ENCODE assay signal across 11 cellular contexts in the genomic region with DNA sequence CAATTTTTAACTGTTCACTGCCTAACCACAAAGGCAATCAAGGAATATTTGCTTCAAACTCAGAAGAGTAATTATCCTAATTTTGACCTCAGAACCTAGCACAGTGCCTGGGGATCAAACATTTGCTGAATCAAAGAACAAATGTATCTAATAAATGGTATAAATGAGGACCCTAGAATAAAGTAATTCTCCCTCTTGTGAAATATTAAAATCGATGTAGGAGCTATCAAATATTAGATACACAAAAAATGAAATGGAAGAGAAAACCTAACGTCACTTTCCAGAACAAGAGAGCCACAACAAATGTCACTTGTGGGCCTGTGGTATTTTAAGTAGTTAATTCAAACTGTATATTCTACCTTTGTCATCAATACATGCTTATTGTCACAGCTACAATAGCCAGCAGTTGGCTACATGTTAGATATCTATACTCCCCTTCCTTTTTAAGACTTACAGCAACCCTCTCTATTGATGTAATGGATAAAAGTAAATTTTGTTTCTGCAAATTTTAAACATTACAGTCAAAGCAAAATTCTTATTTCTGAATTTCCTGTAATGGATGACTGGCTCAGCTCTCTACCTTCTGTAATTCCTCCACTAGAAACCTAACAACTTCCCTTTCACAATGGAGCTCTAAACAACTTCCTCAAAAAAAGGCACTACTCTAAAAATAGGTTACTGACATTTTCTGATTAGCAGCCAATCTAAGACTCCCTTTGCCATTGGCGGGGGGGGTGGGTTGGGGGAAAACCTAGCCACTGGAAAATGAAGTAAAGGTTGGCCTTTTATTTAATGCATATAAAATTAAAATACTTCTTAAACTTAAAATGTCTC. TPM values are rescaled to one million over a fixed set of nuclear protein-coding genes. Genes with fewer than 3 reads are reported as not detected.
A peak's percentile ranks its signal among the peaks of the same experiment; 100 is the strongest.
DNase-seq lines count a peak whose midpoint lies in the region; ATAC-seq and TF ChIP-seq lines count a peak whose summit lies in the region.
"Had no signal": no experiment of that assay in that cellular context is flagged by ENCODE, and none has a peak within 500 bp of the region (broad histone marks: within the 10 kb centered on the region; RNA-seq: fewer than 3 reads in every experiment).

No MANE protein-coding gene starts in this region.

- 52% methylated on average over 3 of the region's 3 CpGs for WGBS in right cardiac atrium
- WGBS in gastroesophageal sphincter (ENCODE audit: low coverage in 1 of 2), 2 donors = 64 to 91% methylated on average over 2 to 3 of the region's 3 CpGs
- WGBS in smooth muscle cell (ENCODE audit: low lambda C conversion rate) = 88% methylated on average over 3 of the region's 3 CpGs

- TF ChIP-seq CTCF in gastroesophageal sphincter (IDR thresholded peaks at IDR 0.05) (no peak), smooth muscle cell (IDR thresholded peaks at IDR 0.05; ENCODE audit: borderline replicate concordance, insufficient read depth, poor library complexity, severe bottlenecking) (no peak)

- no peak overlapping the region for H3K4me2 ChIP-seq in smooth muscle cell

- peak; percentile 13 for DNase-seq in AG20443 (ENCODE audit: low spot score)
- peak; percentile 20 for DNase-seq in UCSD-AML1 (lab: John Stamatoyannopoulos, UW; ENCODE audit: unreplicated experiment)
- DNase-seq in right cardiac atrium = no peak
- no peak for DNase-seq in smooth muscle cell (lab: John Stamatoyannopoulos, UW; ENCODE audit: unreplicated experiment)
- DNase-seq: BE2C; NCI-H524; stimulated activated CD4-positive, alpha-beta T cell treated with anti-CD3 and anti-CD28 coated beads, Interleukin-2, amount 100 ng/mL, for 48 hours had no signal

- peaks cover 100% of the 10 kb centered on the region for H4K20me1 ChIP-seq in smooth muscle cell (ENCODE audit: low read depth)

- H3K27ac ChIP-seq in right cardiac atrium (ENCODE audit: low read length) (no peak overlapping the region), gastroesophageal sphincter (peak overlapping the region in 2 of 4 donors; percentile 1 to 35), smooth muscle cell (ENCODE audit: low read depth) (no peak overlapping the region)

- H3K36me3 ChIP-seq in gastroesophageal sphincter (peaks cover 0 to 3% of the 10 kb centered on the region in 2 donors), smooth muscle cell (ENCODE audit: low read depth) (no peaks in the 10 kb centered on the region)

- no peak for TF ChIP-seq POLR2A in gastroesophageal sphincter (IDR thresholded peaks at IDR 0.05)

- ATAC-seq in GM21360 (IDR thresholded peaks at IDR 0.05; ENCODE audit: unreplicated experiment) (peak; percentile 43), right cardiac atrium (peak; percentile 54 to 64), gastroesophageal sphincter (no peak), GM21381 (IDR thresholded peaks at IDR 0.05; ENCODE audit: unreplicated experiment) (no peak), GM21619 (IDR thresholded peaks at IDR 0.05; ENCODE audit: unreplicated experiment) (no peak)

- H3K9me3 ChIP-seq in right cardiac atrium (ENCODE audit: control insufficient read depth, low read length) (no peaks in the 10 kb centered on the region), gastroesophageal sphincter (no peaks in the 10 kb centered on the region), smooth muscle cell (replicated peaks; ENCODE audit: low read depth) (no peaks in the 10 kb centered on the region)
- H3K9me3 ChIP-seq: BE2C had no signal

- H3F3A ChIP-seq in smooth muscle cell (ENCODE audit: low read depth) = peaks cover 13% of the 10 kb centered on the region

- intact Hi-C loops in right cardiac atrium (cut with DNase I) = no loop called here

- no peak overlapping the region for H2AFZ ChIP-seq in smooth muscle cell (ENCODE audit: low read depth)

- no peaks in the 10 kb centered on the region for H3K27me3 ChIP-seq in right cardiac atrium (ENCODE audit: control insufficient read depth, insufficient read depth)
- H3K27me3 ChIP-seq in gastroesophageal sphincter = no peaks in the 10 kb centered on the region
- H3K27me3 ChIP-seq in smooth muscle cell (ENCODE audit: low read depth) = no peaks in the 10 kb centered on the region
- H3K27me3 ChIP-seq: BE2C had no signal

- H3K4me1 ChIP-seq in right cardiac atrium (ENCODE audit: control insufficient read depth, insufficient read depth, low read length) (peaks cover 4% of the 10 kb centered on the region), gastroesophageal sphincter (peaks cover 18 to 97% (median 24%) of the 10 kb centered on the region in 3 donors), smooth muscle cell (ENCODE audit: low read depth) (peaks cover 12% of the 10 kb centered on the region)
- H3K4me1 ChIP-seq: BE2C had no signal

- peaks cover 100% of the 10 kb centered on the region for H3K79me2 ChIP-seq in smooth muscle cell (ENCODE audit: low read depth)

- no peak overlapping the region for H3K9ac ChIP-seq in smooth muscle cell (ENCODE audit: low read depth)

- H3K4me3 ChIP-seq in right cardiac atrium (ENCODE audit: low read length) (no peak overlapping the region), gastroesophageal sphincter (no peak overlapping the region), smooth muscle cell (no peak overlapping the region)

- no peak for TF ChIP-seq EP300 in gastroesophageal sphincter (IDR thresholded peaks at IDR 0.05)

RNA-seq across cellular contexts. Expression of a gene that starts 37.6 kb away (rescaled TPM):
- total RNA-seq in right cardiac atrium (10 to 100 TPM; 76.5 to 77.2 (median 77.0) TPM), gastroesophageal sphincter (10 to 100 TPM; 83.8 to 90.7 (median 88.4) TPM), smooth muscle cell (78.2 and 79.6 TPM in 2 replicates)
- polyA plus RNA-seq in right cardiac atrium (21.2 TPM), smooth muscle cell (49.0 and 54.0 TPM in 2 replicates)

Comparison
In these comparisons a context has a peak if more than half of its experiments do, and no peak if none do; other contexts are left out.
1. DNase-seq: peak in AG20443 (single experiment) and UCSD-AML1 (single experiment); none in right cardiac atrium (0 of 3) and smooth muscle cell (single experiment).
2. ATAC-seq: peak in GM21360 (single experiment) and right cardiac atrium (2 of 2); none in gastroesophageal sphincter (single experiment), GM21381 (single experiment) and GM21619 (single experiment).